Comparison of ENCODE assay signal across 26 cellular contexts in genomic region chr15:31257286-31257685, GRCh38.
DNase-seq lines count a peak whose midpoint lies in the region; ATAC-seq and TF ChIP-seq lines count a peak whose summit lies in the region.
"Had no signal": no experiment of that assay in that cellular context is flagged by ENCODE, and none has a peak within 500 bp of the region (broad histone marks: within the 10 kb centered on the region; RNA-seq: fewer than 3 reads in every experiment).

No MANE protein-coding gene starts in this region.

- H3K4me3 ChIP-seq in GM12865 (ENCODE audit: low read depth, low read length) (no peak overlapping the region), KMS-11 (IDR thresholded peaks at IDR 0.05; ENCODE audit: insufficient read depth, low read depth, low read length) (no peak overlapping the region)
- H3K4me3 ChIP-seq: esophagus muscularis mucosa, tibial artery had no signal

- no peaks in the 10 kb centered on the region for H3K36me3 ChIP-seq in KMS-11 (ENCODE audit: insufficient read depth)
- H3K36me3 ChIP-seq: esophagus muscularis mucosa, tibial artery had no signal

- CTCF ChIA-PET in activated B cell treated with CpG ODN at 0.5 μM for 24 hours (lab: Charles Lee), result no interaction called here

- intact Hi-C loops in activated B cell treated with CpG ODN at 0.5 μM for 24 hours (cut with micrococcal nuclease), result no loop called here
- intact Hi-C loops in natural killer cell (cut with micrococcal nuclease), result no loop called here
- intact Hi-C loops in CD14-positive monocyte (cut with micrococcal nuclease), result no loop called here
- intact Hi-C loops in posterior vena cava (cut with DNase I), result no loop called here

- ATAC-seq in activated B cell treated with CpG ODN at 0.5 μM for 24 hours (ENCODE audit: low read depth) (no peak), natural killer cell (no peak)
- ATAC-seq: foreskin keratinocyte had no signal

- TF ChIP-seq CTCF in GM12865 (IDR thresholded peaks at IDR 0.05; ENCODE audit: insufficient read depth, low read depth, low read length, missing control alignments) (no peak), KMS-11 (conservative IDR thresholded peaks at IDR 0.05; ENCODE audit: low read depth, low read length) (no peak), activated B cell treated with CpG ODN at 0.5 μM for 24 hours (IDR thresholded peaks at IDR 0.05) (no peak), natural killer cell (IDR thresholded peaks at IDR 0.05) (no peak), CD14-positive monocyte (IDR thresholded peaks at IDR 0.05) (no peak)

- DNase-seq in GM12865 (ENCODE audit: low read depth) (peak; percentile 66), activated B cell treated with CpG ODN at 0.5 μM for 24 hours (no peak), natural killer cell (no peak), CD14-positive monocyte (ENCODE audit: low spot score) (no peak), DMS 273 treated with DMSO at 0.1 percent for 48 hours (lab: John Stamatoyannopoulos, UW) (no peak), RKO (ENCODE audit: low spot score) (no peak), posterior vena cava (ENCODE audit: low spot score) (no peak)
- DNase-seq: activated CD4-positive, alpha-beta memory T cell treated with anti-CD3 and anti-CD28 coated beads, Interleukin-2, amount 10 ng/mL, durations not matched to agents 7 days and 5 days; activated naive CD8-positive, alpha-beta T cell treated with anti-CD3 and anti-CD28 coated beads, Interleukin-2, amount 10 ng/mL, durations not matched to agents 7 days and 5 days; CD4-positive, alpha-beta T cell; central memory CD4-positive, alpha-beta T cell; foreskin keratinocyte; H9; hippocampal formation; mesenchymal stem cell; NCI-H1417; NCI-H2029 treated with DMSO at 0.1 percent for 48 hours; NCI-H226; NCI-H69; nucleus accumbens; Right ventricle myocardium superior; T1000; tibial artery had no signal

- H3K4me3 Mint-ChIP-seq in activated B cell treated with CpG ODN at 0.5 μM for 24 hours (no peak overlapping the region), natural killer cell (peak overlapping the region; percentile 10), CD14-positive monocyte (no peak overlapping the region)
- H3K4me3 Mint-ChIP-seq: activated CD4-positive, alpha-beta memory T cell treated with anti-CD3 and anti-CD28 coated beads, Interleukin-2, amount 10 ng/mL, durations not matched to agents 7 days and 5 days; activated naive CD8-positive, alpha-beta T cell treated with anti-CD3 and anti-CD28 coated beads, Interleukin-2, amount 10 ng/mL, durations not matched to agents 7 days and 5 days; CD4-positive, alpha-beta T cell had no signal

- peaks cover 2% of the 10 kb centered on the region for H3K9me3 Mint-ChIP-seq in activated B cell treated with CpG ODN at 0.5 μM for 24 hours
- peaks cover 3 to 5% of the 10 kb centered on the region in 2 donors for H3K9me3 Mint-ChIP-seq in natural killer cell
- H3K9me3 Mint-ChIP-seq in CD14-positive monocyte, result peaks cover 0 to 3% (median 0%) of the 10 kb centered on the region in 7 donors
- H3K9me3 Mint-ChIP-seq: activated CD4-positive, alpha-beta memory T cell treated with anti-CD3 and anti-CD28 coated beads, Interleukin-2, amount 10 ng/mL, durations not matched to agents 7 days and 5 days; activated naive CD8-positive, alpha-beta T cell treated with anti-CD3 and anti-CD28 coated beads, Interleukin-2, amount 10 ng/mL, durations not matched to agents 7 days and 5 days; CD4-positive, alpha-beta T cell had no signal

- H4K20me1 ChIP-seq in KMS-11 (ENCODE audit: insufficient read depth), result no peaks in the 10 kb centered on the region

- H3K4me1 ChIP-seq in KMS-11 (ENCODE audit: low read depth, poor library complexity, severe bottlenecking), result peaks cover 99% of the 10 kb centered on the region
- H3K4me1 ChIP-seq: esophagus muscularis mucosa, foreskin keratinocyte had no signal

- peak overlapping the region; percentile 96 for H3K4me2 ChIP-seq in KMS-11

- POLR2A ChIA-PET in activated B cell treated with CpG ODN at 0.5 μM for 24 hours (lab: Charles Lee), result interaction anchor here (4.7 kb wide), 1 partner anchor 27 kb away, joined by 68 read pairs; no protein-coding TSS in a partner anchor

- H3K27me3 Mint-ChIP-seq in activated B cell treated with CpG ODN at 0.5 μM for 24 hours (no peaks in the 10 kb centered on the region), natural killer cell (ENCODE audit: low read depth in 2 of 2) (no peaks in the 10 kb centered on the region), CD14-positive monocyte (ENCODE audit: low read depth in 3 of 3) (peaks cover 0 to 2% (median 1%) of the 10 kb centered on the region in 3 donors)
- H3K27me3 Mint-ChIP-seq: CD4-positive, alpha-beta T cell had no signal

- H3K36me3 Mint-ChIP-seq in activated B cell treated with CpG ODN at 0.5 μM for 24 hours (ENCODE audit: low read depth) (no peaks in the 10 kb centered on the region), natural killer cell (no peaks in the 10 kb centered on the region), CD14-positive monocyte (peaks cover 3 to 5% of the 10 kb centered on the region in 2 donors)

- H3K9ac ChIP-seq in KMS-11, result peak overlapping the region; percentile 84; the same call in 1 of the 2 replicates

- H2AFZ ChIP-seq in KMS-11 (ENCODE audit: low read depth), result no peak overlapping the region

- peak overlapping the region; percentile 100 for H3K27ac ChIP-seq in KMS-11
- H3K27ac ChIP-seq: esophagus muscularis mucosa, foreskin keratinocyte, tibial artery had no signal

- no peaks in the 10 kb centered on the region for H3K27me3 ChIP-seq in KMS-11 (ENCODE audit: insufficient read depth, low read depth)
- H3K27me3 ChIP-seq: esophagus muscularis mucosa, foreskin keratinocyte, tibial artery had no signal

- H3K27ac Mint-ChIP-seq in activated B cell treated with CpG ODN at 0.5 μM for 24 hours (peak overlapping the region; percentile 77), natural killer cell (peak overlapping the region; percentile 56 to 58), CD14-positive monocyte (peak overlapping the region in 2 of 7 donors; percentile 32 to 50)
- H3K27ac Mint-ChIP-seq: activated CD4-positive, alpha-beta memory T cell treated with anti-CD3 and anti-CD28 coated beads, Interleukin-2, amount 10 ng/mL, durations not matched to agents 7 days and 5 days; activated naive CD8-positive, alpha-beta T cell treated with anti-CD3 and anti-CD28 coated beads, Interleukin-2, amount 10 ng/mL, durations not matched to agents 7 days and 5 days; activated T-helper 2 cell treated with anti-CD3 and anti-CD28 coated beads, Interferon-gamma antibody, Interleukin-2, Interleukin-4, amounts not matched to agents 10 μg/mL and 5 μg/mL and 100 μg/mL, durations not matched to agents 14 hours and 24 hours and 36 hours had no signal

- H3K4me1 Mint-ChIP-seq in activated B cell treated with CpG ODN at 0.5 μM for 24 hours, result peaks cover 65% of the 10 kb centered on the region
- H3K4me1 Mint-ChIP-seq in natural killer cell, result peaks cover 47 to 67% of the 10 kb centered on the region in 2 donors
- peaks cover 71% of the 10 kb centered on the region for H3K4me1 Mint-ChIP-seq in CD14-positive monocyte

- no peaks in the 10 kb centered on the region for H3K79me2 ChIP-seq in KMS-11 (ENCODE audit: insufficient read depth, low read depth)
